14 cellular contexts compared by ENCODE assay signal in genomic region chr6:27532820-27533538, GRCh38.
DNase-seq lines count a peak whose midpoint lies in the region; ATAC-seq, FAIRE-seq and TF ChIP-seq lines count a peak whose summit lies in the region.
"Had no signal": no experiment of that assay in that cellular context is flagged by ENCODE, and none has a peak within 500 bp of the region (broad histone marks: within the 10 kb centered on the region; RNA-seq: fewer than 3 reads in every experiment).

No MANE protein-coding gene starts in this region.

- no peaks in the 10 kb centered on the region for H3K79me1 ChIP-seq in neuronal stem cell (ENCODE audit: low read depth, low read length)

- peaks cover 3% of the 10 kb centered on the region in 2 donors for H3K4me1 ChIP-seq in neuronal stem cell (ENCODE audit: control insufficient read depth in 2 of 2, insufficient read depth in 1 of 2, low read depth in 1 of 2, low read length in 2 of 2)
- H3K4me1 ChIP-seq: SJCRH30 had no signal

- FAIRE-seq in H54 (lab: Jason Lieb, UNC) (peak; percentile 95), bronchial epithelial cell (lab: Jason Lieb, UNC) (no peak), GM12892 (lab: Jason Lieb, UNC) (no peak)

- H3K4me3 ChIP-seq in bronchial epithelial cell (ENCODE audit: low read depth, low read length) (no peak overlapping the region), neuronal stem cell (ENCODE audit: low read length in 2 of 2) (no peak overlapping the region)
- H3K4me3 ChIP-seq: SJCRH30 had no signal

- H3K23ac ChIP-seq in neuronal stem cell (ENCODE audit: low read depth, low read length, poor library complexity) = no peak overlapping the region

- H2BK12ac ChIP-seq in neuronal stem cell (ENCODE audit: low read length) = no peak overlapping the region

- no peaks in the 10 kb centered on the region for H3K9me3 ChIP-seq in neuronal stem cell (replicated peaks in 1 of 2; ENCODE audit: control insufficient read depth in 2 of 2, insufficient read depth in 1 of 2, low read depth in 1 of 2, low read length in 2 of 2)
- H3K9me3 ChIP-seq: SJCRH30 had no signal

- no peak overlapping the region for H4K8ac ChIP-seq in neuronal stem cell (ENCODE audit: low read depth, low read length)

- H4K91ac ChIP-seq in neuronal stem cell (ENCODE audit: low read depth, low read length, poor library complexity) = no peak overlapping the region

- H3K27me3 ChIP-seq in bronchial epithelial cell (ENCODE audit: control insufficient read depth, insufficient read depth, low read length) = no peaks in the 10 kb centered on the region
- H3K27me3 ChIP-seq in neuronal stem cell (ENCODE audit: control insufficient read depth in 3 of 3, insufficient read depth in 3 of 3, low read depth in 1 of 3, low read length in 3 of 3) = no peaks in the 10 kb centered on the region
- H3K27me3 ChIP-seq: SJCRH30 had no signal

- ATAC-seq in GM18858 (IDR thresholded peaks at IDR 0.05; ENCODE audit: unreplicated experiment) = no peak

- no peak overlapping the region for H3K9ac ChIP-seq in neuronal stem cell (ENCODE audit: low read depth, low read length, poor library complexity)

- no peak overlapping the region for H3K18ac ChIP-seq in neuronal stem cell (ENCODE audit: low read length)

- TF ChIP-seq CTCF in bronchial epithelial cell (IDR thresholded peaks at IDR 0.05; ENCODE audit: insufficient read depth, low read length, severe bottlenecking) = no peak

- no peak overlapping the region for H2BK5ac ChIP-seq in neuronal stem cell (ENCODE audit: low read length)

- peak overlapping the region; percentile 35 for H3K27ac ChIP-seq in neuronal stem cell (replicated peaks; ENCODE audit: low read length)
- H3K27ac ChIP-seq: SJCRH30, WERI-Rb-1 had no signal

- DNase-seq in H54 (ENCODE audit: insufficient read length, low spot score) (no peak), NCI-H69 (lab: John Stamatoyannopoulos, UW) (peak; percentile 39), bronchial epithelial cell (ENCODE audit: low read depth) (peak; percentile 49), neuronal stem cell (ENCODE audit: low spot score) (no peak), ureter (ENCODE audit: low spot score) (no peak), GM12892 (ENCODE audit: insufficient read length) (no peak)
- DNase-seq in stimulated activated naive CD4-positive, alpha-beta T cell (lab: John Stamatoyannopoulos, UW) = no peak
- DNase-seq: activated naive CD8-positive, alpha-beta T cell treated with anti-CD3 and anti-CD28 coated beads for 36 hours; Kasumi-1; NCI-H2081; posterior cingulate gyrus; WERI-Rb-1 had no signal

- no peak overlapping the region for H3K4ac ChIP-seq in neuronal stem cell (ENCODE audit: low read length)

- no peaks in the 10 kb centered on the region for H3K36me3 ChIP-seq in bronchial epithelial cell (ENCODE audit: control insufficient read depth, insufficient read depth, low read length)
- no peaks in the 10 kb centered on the region for H3K36me3 ChIP-seq in neuronal stem cell (replicated peaks in 1 of 2; ENCODE audit: control insufficient read depth in 2 of 2, insufficient read depth in 2 of 2, low read length in 2 of 2)
- H3K36me3 ChIP-seq: SJCRH30, WERI-Rb-1 had no signal

- H2AFZ ChIP-seq in neuronal stem cell (ENCODE audit: low read length) = no peak overlapping the region

- WGBS in neuronal stem cell (ENCODE audit: extremely low coverage in 2 of 2, insufficient read length in 2 of 2, insufficient replicate concordance in 1 of 2), 2 donors = no CpG with 5 or more reads among the region's 7 CpGs

- no peak for TF ChIP-seq POLR2A in H54 (IDR thresholded peaks at IDR 0.05; ENCODE audit: low read depth, low read length)
- no peak for TF ChIP-seq POLR2A in GM12892 (IDR thresholded peaks at IDR 0.05; ENCODE audit: low read depth, low read length)

- no peak overlapping the region for H2BK15ac ChIP-seq in neuronal stem cell (ENCODE audit: low read length)

- H2AK5ac ChIP-seq in neuronal stem cell (ENCODE audit: low read depth, low read length) = no peak overlapping the region

- no peak overlapping the region for H3K14ac ChIP-seq in neuronal stem cell (ENCODE audit: low read length)

- H3K4me2 ChIP-seq in neuronal stem cell (ENCODE audit: insufficient read depth, low read length, poor library complexity, severe bottlenecking) = no peak overlapping the region

- H2BK120ac ChIP-seq in neuronal stem cell (ENCODE audit: low read depth, low read length) = no peak overlapping the region

Comparison
In these comparisons a context has a peak if more than half of its experiments do, and no peak if none do; other contexts are left out.
1. DNase-seq: peak in NCI-H69 (single experiment) and bronchial epithelial cell (single experiment); none in H54 (single experiment), neuronal stem cell (single experiment), ureter (single experiment), GM12892 (single experiment) and stimulated activated naive CD4-positive, alpha-beta T cell (0 of 6).